ENCODE assay signal across 1 cellular context in genomic region chr4:24521544-24521943, GRCh38.
TF ChIP-seq lines count a peak whose summit lies in the region.

No MANE protein-coding gene starts in this region.

TF ChIP-seq in IMR-90, 13 proteins besides CTCF, POLR2A, EP300 and RAD21:
- no peak for TF ChIP-seq ELK1 (IDR thresholded peaks at IDR 0.05; ENCODE audit: borderline replicate concordance, low read depth, low read length)
- no peak for TF ChIP-seq CEBPB (IDR thresholded peaks at IDR 0.05; ENCODE audit: low read depth, low read length)
- TF ChIP-seq MXI1 (IDR thresholded peaks at IDR 0.05; ENCODE audit: borderline replicate concordance, low read depth, low read length) = no peak
- TF ChIP-seq SMC3 (IDR thresholded peaks at IDR 0.05; ENCODE audit: low read depth, low read length) = no peak
- TF ChIP-seq FOS (IDR thresholded peaks at IDR 0.05; ENCODE audit: low read depth, low read length) = no peak
- TF ChIP-seq USF2 (IDR thresholded peaks at IDR 0.05; ENCODE audit: low read depth, low read length) = no peak
- TF ChIP-seq BHLHE40 (IDR thresholded peaks at IDR 0.05; ENCODE audit: low read depth, low read length) = no peak
- no peak for TF ChIP-seq MAZ (IDR thresholded peaks at IDR 0.05; ENCODE audit: borderline replicate concordance, low read depth, low read length)
- no peak for TF ChIP-seq CHD1 (IDR thresholded peaks at IDR 0.05; ENCODE audit: low read depth, low read length)
- no peak for TF ChIP-seq RFX5 (IDR thresholded peaks at IDR 0.05; ENCODE audit: low read depth, low read length)
- TF ChIP-seq NFE2L2 (IDR thresholded peaks at IDR 0.05; ENCODE audit: low read depth, low read length) = no peak
- TF ChIP-seq MAFK (IDR thresholded peaks at IDR 0.05; ENCODE audit: low read depth, low read length) = no peak
- TF ChIP-seq RCOR1 (IDR thresholded peaks at IDR 0.05; ENCODE audit: insufficient replicate concordance, low read length) = no peak
TF ChIP-seq in IMR-90: peak in this region for 0.
